ENCODE assay signal across 1 cellular context in the genomic region with DNA sequence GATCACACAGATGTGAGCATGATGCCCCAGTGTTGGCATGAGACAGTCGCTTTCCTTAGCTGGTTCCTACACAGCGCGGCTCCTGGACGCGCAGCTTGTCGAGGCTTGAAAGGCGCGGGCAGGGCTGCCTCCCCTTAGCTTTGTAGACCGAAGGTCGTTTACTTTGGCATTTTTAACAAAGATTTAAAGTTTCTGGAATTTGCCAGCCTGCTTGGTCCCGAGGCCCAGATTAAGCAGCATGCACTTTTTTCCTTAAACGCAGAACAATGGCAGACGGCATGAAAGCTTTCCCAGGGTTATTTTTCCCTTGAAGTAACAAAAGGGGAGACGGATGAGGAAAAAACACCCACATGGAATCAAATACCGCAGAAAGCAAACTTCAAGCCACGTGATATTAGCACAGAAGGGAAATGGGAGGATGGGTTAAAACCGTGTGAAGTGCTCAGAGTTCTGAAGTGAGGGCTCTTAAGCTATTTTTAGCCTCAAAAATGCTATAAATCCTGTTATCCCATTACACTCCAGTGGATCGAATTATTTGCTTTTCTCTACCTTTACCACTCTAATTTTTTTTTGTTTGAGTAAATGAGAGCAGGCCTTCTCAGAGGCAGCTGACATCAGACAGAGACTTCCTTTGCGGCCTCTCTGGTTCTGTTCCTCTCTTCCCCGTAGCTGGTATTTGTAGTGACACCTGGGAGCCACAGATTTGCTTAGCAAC.
A peak's percentile ranks its signal among the peaks of the same experiment; 100 is the strongest.
TF ChIP-seq lines count a peak whose summit lies in the region.

No MANE protein-coding gene starts in this region.

TF ChIP-seq in HepG2, 621 proteins besides CTCF, POLR2A, EP300 and RAD21 (continued from another document and continues in another):
- TF ChIP-seq PLRG1 (conservative IDR thresholded peaks at IDR 0.05) (no peak), ZNF44 (CRISPR knock-in tag; IDR thresholded peaks at IDR 0.05) (no peak), ZNF746 (CRISPR knock-in tag; IDR thresholded peaks at IDR 0.05) (0 out of 2 replicates have a peak, but pooled peaks have one; percentile 16), HIVEP1 (CRISPR knock-in tag; IDR thresholded peaks at IDR 0.05) (no peak), NCOA2 (CRISPR knock-in tag; IDR thresholded peaks at IDR 0.05) (no peak), ZNF567 (CRISPR knock-in tag; IDR thresholded peaks at IDR 0.05; ENCODE audit: borderline replicate concordance) (no peak; the same call in 1 of the 2 replicates), PHF8 (CRISPR knock-in tag; IDR thresholded peaks at IDR 0.05) (peak; percentile 33; the same call in 1 of the 2 replicates), ZSCAN31 (CRISPR knock-in tag; IDR thresholded peaks at IDR 0.05; ENCODE audit: low read depth) (0 out of 2 replicates have a peak, but pooled peaks have one; percentile 50), ZNF703 (CRISPR knock-in tag; IDR thresholded peaks at IDR 0.05; ENCODE audit: borderline replicate concordance) (no peak), SRF (IDR thresholded peaks at IDR 0.05; ENCODE audit: low read depth, low read length) (0 out of 2 replicates have a peak, but pooled peaks have one; percentile 26), NFIB (CRISPR knock-in tag; IDR thresholded peaks at IDR 0.05; ENCODE audit: borderline replicate concordance) (no peak), TGIF2 (CRISPR knock-in tag; IDR thresholded peaks at IDR 0.05) (no peak), REL (CRISPR knock-in tag; conservative IDR thresholded peaks at IDR 0.05) (no peak), NFE2 (CRISPR knock-in tag; IDR thresholded peaks at IDR 0.05) (no peak), PHF21A (CRISPR knock-in tag; IDR thresholded peaks at IDR 0.05) (peak; percentile 71; the same call in 1 of the 2 replicates), ZNF724P (CRISPR knock-in tag; IDR thresholded peaks at IDR 0.05; ENCODE audit: borderline replicate concordance) (peak; percentile 81; the same call in 1 of the 2 replicates), ARNT2 (CRISPR knock-in tag; IDR thresholded peaks at IDR 0.05; ENCODE audit: low read depth) (peak; percentile 34; the same call in 1 of the 2 replicates), ZNF549 (CRISPR knock-in tag; IDR thresholded peaks at IDR 0.05) (no peak), SMC3 (IDR thresholded peaks at IDR 0.05; ENCODE audit: low read length) (no peak), AKAP8 (CRISPR knock-in tag; IDR thresholded peaks at IDR 0.05) (no peak), HMG20A (CRISPR knock-in tag; IDR thresholded peaks at IDR 0.05; ENCODE audit: borderline replicate concordance) (0 out of 2 replicates have a peak, but pooled peaks have one; percentile 49), ZNF615 (CRISPR knock-in tag; IDR thresholded peaks at IDR 0.05; ENCODE audit: borderline replicate concordance) (0 out of 2 replicates have a peak, but pooled peaks have one; percentile 75), FOXK1 (CRISPR knock-in tag; IDR thresholded peaks at IDR 0.05; ENCODE audit: borderline replicate concordance, low read depth) (peak; percentile 44; the same call in 1 of the 2 replicates), ZNF660 (CRISPR knock-in tag; IDR thresholded peaks at IDR 0.05; ENCODE audit: borderline replicate concordance, low read depth) (no peak), ZNF7 (CRISPR knock-in tag; IDR thresholded peaks at IDR 0.05) (no peak), KDM4B (CRISPR knock-in tag; IDR thresholded peaks at IDR 0.05) (peak; percentile 18; the same call in 1 of the 2 replicates), BRD4 (CRISPR knock-in tag; IDR thresholded peaks at IDR 0.05) (no peak), RFX1 (IDR thresholded peaks at IDR 0.05) (no peak), KLF11 (CRISPR knock-in tag; IDR thresholded peaks at IDR 0.05) (peak; percentile 47; the same call in 1 of the 2 replicates), ZIK1 (CRISPR knock-in tag; IDR thresholded peaks at IDR 0.05; ENCODE audit: borderline replicate concordance, low read depth) (no peak), NFATC3 (CRISPR knock-in tag; IDR thresholded peaks at IDR 0.05) (no peak), ZNF460 (CRISPR knock-in tag; IDR thresholded peaks at IDR 0.05; ENCODE audit: borderline replicate concordance) (no peak), NCOR1 (IDR thresholded peaks at IDR 0.05; ENCODE audit: borderline replicate concordance, low read length) (peak; percentile 85), BCL6 (CRISPR knock-in tag; IDR thresholded peaks at IDR 0.05) (peak; percentile 68), KLF12 (CRISPR knock-in tag; IDR thresholded peaks at IDR 0.05; ENCODE audit: borderline replicate concordance) (no peak), KAT8 (CRISPR knock-in tag; IDR thresholded peaks at IDR 0.05) (peak; percentile 58; the same call in 1 of the 2 replicates)
- TF ChIP-seq, protein P1, sequence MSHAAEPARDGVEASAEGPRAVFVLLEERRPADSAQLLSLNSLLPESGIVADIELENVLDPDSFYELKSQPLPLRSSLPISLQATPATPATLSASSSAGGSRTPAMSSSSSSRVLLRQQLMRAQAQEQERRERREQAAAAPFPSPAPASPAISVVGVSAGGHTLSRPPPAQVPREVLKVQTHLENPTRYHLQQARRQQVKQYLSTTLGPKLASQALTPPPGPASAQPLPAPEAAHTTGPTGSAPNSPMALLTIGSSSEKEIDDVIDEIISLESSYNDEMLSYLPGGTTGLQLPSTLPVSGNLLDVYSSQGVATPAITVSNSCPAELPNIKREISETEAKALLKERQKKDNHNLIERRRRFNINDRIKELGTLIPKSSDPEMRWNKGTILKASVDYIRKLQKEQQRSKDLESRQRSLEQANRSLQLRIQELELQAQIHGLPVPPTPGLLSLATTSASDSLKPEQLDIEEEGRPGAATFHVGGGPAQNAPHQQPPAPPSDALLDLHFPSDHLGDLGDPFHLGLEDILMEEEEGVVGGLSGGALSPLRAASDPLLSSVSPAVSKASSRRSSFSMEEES (CRISPR knock-in tag; IDR thresholded peaks at IDR 0.05): peak; percentile 73; the same call in 1 of the 2 replicates
- TF ChIP-seq, protein P2, sequence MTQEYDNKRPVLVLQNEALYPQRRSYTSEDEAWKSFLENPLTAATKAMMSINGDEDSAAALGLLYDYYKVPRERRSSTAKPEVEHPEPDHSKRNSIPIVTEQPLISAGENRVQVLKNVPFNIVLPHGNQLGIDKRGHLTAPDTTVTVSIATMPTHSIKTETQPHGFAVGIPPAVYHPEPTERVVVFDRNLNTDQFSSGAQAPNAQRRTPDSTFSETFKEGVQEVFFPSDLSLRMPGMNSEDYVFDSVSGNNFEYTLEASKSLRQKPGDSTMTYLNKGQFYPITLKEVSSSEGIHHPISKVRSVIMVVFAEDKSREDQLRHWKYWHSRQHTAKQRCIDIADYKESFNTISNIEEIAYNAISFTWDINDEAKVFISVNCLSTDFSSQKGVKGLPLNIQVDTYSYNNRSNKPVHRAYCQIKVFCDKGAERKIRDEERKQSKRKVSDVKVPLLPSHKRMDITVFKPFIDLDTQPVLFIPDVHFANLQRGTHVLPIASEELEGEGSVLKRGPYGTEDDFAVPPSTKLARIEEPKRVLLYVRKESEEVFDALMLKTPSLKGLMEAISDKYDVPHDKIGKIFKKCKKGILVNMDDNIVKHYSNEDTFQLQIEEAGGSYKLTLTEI (CRISPR knock-in tag; conservative IDR thresholded peaks at IDR 0.05): no peak
- TF ChIP-seq, protein P3, sequence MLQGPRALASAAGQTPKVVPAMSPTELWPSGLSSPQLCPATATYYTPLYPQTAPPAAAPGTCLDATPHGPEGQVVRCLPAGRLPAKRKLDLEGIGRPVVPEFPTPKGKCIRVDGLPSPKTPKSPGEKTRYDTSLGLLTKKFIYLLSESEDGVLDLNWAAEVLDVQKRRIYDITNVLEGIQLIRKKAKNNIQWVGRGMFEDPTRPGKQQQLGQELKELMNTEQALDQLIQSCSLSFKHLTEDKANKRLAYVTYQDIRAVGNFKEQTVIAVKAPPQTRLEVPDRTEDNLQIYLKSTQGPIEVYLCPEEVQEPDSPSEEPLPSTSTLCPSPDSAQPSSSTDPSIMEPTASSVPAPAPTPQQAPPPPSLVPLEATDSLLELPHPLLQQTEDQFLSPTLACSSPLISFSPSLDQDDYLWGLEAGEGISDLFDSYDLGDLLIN (CRISPR knock-in tag; IDR thresholded peaks at IDR 0.05; ENCODE audit: borderline replicate concordance): no peak
- TF ChIP-seq, protein P4, sequence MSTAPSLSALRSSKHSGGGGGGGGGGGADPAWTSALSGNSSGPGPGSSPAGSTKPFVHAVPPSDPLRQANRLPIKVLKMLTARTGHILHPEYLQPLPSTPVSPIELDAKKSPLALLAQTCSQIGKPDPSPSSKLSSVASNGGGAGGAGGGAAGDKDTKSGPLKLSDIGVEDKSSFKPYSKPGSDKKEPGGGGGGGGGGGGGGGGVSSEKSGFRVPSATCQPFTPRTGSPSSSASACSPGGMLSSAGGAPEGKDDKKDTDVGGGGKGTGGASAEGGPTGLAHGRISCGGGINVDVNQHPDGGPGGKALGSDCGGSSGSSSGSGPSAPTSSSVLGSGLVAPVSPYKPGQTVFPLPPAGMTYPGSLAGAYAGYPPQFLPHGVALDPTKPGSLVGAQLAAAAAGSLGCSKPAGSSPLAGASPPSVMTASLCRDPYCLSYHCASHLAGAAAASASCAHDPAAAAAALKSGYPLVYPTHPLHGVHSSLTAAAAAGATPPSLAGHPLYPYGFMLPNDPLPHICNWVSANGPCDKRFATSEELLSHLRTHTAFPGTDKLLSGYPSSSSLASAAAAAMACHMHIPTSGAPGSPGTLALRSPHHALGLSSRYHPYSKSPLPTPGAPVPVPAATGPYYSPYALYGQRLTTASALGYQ (CRISPR knock-in tag; IDR thresholded peaks at IDR 0.05): peak; percentile 66; the same call in 1 of the 2 replicates
- TF ChIP-seq, protein P5, sequence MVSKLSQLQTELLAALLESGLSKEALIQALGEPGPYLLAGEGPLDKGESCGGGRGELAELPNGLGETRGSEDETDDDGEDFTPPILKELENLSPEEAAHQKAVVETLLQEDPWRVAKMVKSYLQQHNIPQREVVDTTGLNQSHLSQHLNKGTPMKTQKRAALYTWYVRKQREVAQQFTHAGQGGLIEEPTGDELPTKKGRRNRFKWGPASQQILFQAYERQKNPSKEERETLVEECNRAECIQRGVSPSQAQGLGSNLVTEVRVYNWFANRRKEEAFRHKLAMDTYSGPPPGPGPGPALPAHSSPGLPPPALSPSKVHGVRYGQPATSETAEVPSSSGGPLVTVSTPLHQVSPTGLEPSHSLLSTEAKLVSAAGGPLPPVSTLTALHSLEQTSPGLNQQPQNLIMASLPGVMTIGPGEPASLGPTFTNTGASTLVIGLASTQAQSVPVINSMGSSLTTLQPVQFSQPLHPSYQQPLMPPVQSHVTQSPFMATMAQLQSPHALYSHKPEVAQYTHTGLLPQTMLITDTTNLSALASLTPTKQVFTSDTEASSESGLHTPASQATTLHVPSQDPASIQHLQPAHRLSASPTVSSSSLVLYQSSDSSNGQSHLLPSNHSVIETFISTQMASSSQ (IDR thresholded peaks at IDR 0.05; ENCODE audit: low read depth): 0 out of 2 replicates have a peak, but pooled peaks have one; percentile 10
- TF ChIP-seq, protein P5 (CRISPR knock-in tag; IDR thresholded peaks at IDR 0.05; ENCODE audit: borderline replicate concordance): no peak
- TF ChIP-seq, protein P6, sequence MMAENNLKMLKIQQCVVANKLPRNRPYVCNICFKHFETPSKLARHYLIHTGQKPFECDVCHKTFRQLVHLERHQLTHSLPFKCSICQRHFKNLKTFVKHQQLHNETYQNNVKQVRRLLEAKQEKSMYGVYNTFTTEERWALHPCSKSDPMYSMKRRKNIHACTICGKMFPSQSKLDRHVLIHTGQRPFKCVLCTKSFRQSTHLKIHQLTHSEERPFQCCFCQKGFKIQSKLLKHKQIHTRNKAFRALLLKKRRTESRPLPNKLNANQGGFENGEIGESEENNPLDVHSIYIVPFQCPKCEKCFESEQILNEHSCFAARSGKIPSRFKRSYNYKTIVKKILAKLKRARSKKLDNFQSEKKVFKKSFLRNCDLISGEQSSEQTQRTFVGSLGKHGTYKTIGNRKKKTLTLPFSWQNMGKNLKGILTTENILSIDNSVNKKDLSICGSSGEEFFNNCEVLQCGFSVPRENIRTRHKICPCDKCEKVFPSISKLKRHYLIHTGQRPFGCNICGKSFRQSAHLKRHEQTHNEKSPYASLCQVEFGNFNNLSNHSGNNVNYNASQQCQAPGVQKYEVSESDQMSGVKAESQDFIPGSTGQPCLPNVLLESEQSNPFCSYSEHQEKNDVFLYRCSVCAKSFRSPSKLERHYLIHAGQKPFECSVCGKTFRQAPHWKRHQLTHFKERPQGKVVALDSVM (CRISPR knock-in tag; IDR thresholded peaks at IDR 0.05): peak; percentile 61
- TF ChIP-seq, protein P7, sequence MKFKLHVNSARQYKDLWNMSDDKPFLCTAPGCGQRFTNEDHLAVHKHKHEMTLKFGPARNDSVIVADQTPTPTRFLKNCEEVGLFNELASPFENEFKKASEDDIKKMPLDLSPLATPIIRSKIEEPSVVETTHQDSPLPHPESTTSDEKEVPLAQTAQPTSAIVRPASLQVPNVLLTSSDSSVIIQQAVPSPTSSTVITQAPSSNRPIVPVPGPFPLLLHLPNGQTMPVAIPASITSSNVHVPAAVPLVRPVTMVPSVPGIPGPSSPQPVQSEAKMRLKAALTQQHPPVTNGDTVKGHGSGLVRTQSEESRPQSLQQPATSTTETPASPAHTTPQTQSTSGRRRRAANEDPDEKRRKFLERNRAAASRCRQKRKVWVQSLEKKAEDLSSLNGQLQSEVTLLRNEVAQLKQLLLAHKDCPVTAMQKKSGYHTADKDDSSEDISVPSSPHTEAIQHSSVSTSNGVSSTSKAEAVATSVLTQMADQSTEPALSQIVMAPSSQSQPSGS (CRISPR knock-in tag; IDR thresholded peaks at IDR 0.05): peak; percentile 44; the same call in 1 of the 2 replicates
- TF ChIP-seq, protein P8, sequence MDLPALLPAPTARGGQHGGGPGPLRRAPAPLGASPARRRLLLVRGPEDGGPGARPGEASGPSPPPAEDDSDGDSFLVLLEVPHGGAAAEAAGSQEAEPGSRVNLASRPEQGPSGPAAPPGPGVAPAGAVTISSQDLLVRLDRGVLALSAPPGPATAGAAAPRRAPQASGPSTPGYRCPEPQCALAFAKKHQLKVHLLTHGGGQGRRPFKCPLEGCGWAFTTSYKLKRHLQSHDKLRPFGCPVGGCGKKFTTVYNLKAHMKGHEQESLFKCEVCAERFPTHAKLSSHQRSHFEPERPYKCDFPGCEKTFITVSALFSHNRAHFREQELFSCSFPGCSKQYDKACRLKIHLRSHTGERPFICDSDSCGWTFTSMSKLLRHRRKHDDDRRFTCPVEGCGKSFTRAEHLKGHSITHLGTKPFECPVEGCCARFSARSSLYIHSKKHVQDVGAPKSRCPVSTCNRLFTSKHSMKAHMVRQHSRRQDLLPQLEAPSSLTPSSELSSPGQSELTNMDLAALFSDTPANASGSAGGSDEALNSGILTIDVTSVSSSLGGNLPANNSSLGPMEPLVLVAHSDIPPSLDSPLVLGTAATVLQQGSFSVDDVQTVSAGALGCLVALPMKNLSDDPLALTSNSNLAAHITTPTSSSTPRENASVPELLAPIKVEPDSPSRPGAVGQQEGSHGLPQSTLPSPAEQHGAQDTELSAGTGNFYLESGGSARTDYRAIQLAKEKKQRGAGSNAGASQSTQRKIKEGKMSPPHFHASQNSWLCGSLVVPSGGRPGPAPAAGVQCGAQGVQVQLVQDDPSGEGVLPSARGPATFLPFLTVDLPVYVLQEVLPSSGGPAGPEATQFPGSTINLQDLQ (CRISPR knock-in tag; IDR thresholded peaks at IDR 0.05): no peak
